19 cellular contexts compared by ENCODE assay signal in genomic region chr15:36550650-36551049, GRCh38.
"Had no signal": no experiment of that assay in that cellular context is flagged by ENCODE, and none has a peak within 500 bp of the region (broad histone marks: within the 10 kb centered on the region; RNA-seq: fewer than 3 reads in every experiment).

No MANE protein-coding gene starts in this region.

- FAIRE-seq: islet of Langerhans had no signal

- H3K4me1 ChIP-seq: colonic mucosa, stomach, upper lobe of left lung, uterus had no signal

- H3K9me3 ChIP-seq: colonic mucosa, mucosa of descending colon, neutrophil, stomach, thoracic aorta, upper lobe of left lung, uterus had no signal

- H3K27me3 ChIP-seq: colonic mucosa, foreskin keratinocyte, neutrophil, stomach, upper lobe of left lung, uterus had no signal

- H3K36me3 ChIP-seq: colonic mucosa, neutrophil, stomach, thoracic aorta, upper lobe of left lung, uterus had no signal

- DNase-seq: colonic mucosa; dermis blood vessel endothelial cell; erythroblast; mammary epithelial cell; mucosa of descending colon; naive thymus-derived CD8-positive, alpha-beta T cell; posterior cingulate gyrus; stimulated activated CD4-positive, alpha-beta T cell treated with anti-CD3 and anti-CD28 coated beads, Interleukin-2, amount 100 ng/mL, for 24 hours; stimulated activated naive CD4-positive, alpha-beta T cell; stomach; substantia nigra; upper lobe of left lung; uterus had no signal

- ATAC-seq: foreskin keratinocyte; left lobe of liver; mucosa of descending colon; naive thymus-derived CD8-positive, alpha-beta T cell; sciatic nerve had no signal

- H3K27ac ChIP-seq: colonic mucosa, foreskin keratinocyte, neutrophil, stomach, thoracic aorta, upper lobe of left lung, uterus had no signal

- H3K4me3 ChIP-seq: colonic mucosa, mucosa of descending colon, stomach, thoracic aorta, upper lobe of left lung, uterus had no signal
